ENCODE assay signal across 17 cellular contexts in the genomic region with DNA sequence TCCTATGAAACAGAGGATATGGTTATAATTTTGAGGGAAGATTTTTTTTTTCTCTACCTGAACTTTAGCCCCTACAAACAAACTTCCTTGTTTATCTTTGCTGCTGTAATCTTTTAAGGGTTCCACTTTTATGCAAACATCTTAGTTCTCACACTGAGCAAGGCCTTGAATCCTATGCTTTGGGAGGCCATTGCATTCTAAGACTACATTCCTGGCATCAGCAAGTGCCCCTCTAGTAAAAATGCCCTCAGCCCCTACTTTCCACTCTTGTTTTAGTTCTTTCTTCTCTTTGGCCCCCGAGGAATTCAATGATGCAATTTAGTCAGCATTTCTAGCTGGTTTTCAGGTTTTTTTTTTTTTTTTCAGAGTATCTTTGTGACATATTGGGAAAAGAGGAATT. TPM values are rescaled to one million over a fixed set of nuclear protein-coding genes. Genes with fewer than 3 reads are reported as not detected.
DNase-seq lines count a peak whose midpoint lies in the region; ATAC-seq, FAIRE-seq and TF ChIP-seq lines count a peak whose summit lies in the region.
"Had no signal": no experiment of that assay in that cellular context is flagged by ENCODE, and none has a peak within 500 bp of the region (broad histone marks: within the 10 kb centered on the region; RNA-seq: fewer than 3 reads in every experiment).

No MANE protein-coding gene starts in this region.

- TF ChIP-seq EP300 in K562 (IDR thresholded peaks at IDR 0.05; ENCODE audit: low read length): no peak

- TF ChIP-seq RAD21 in K562 (CRISPR knock-in tag; conservative IDR thresholded peaks at IDR 0.05 in 1 of 2, IDR thresholded peaks at IDR 0.05 in 1 of 2) (no peak), liver (IDR thresholded peaks at IDR 0.05) (no peak)

- H3K9ac ChIP-seq in K562 (ENCODE audit: insufficient read depth in 1 of 2, low read depth in 2 of 2, low read length in 2 of 2) (no peak overlapping the region), liver (ENCODE audit: low read depth in 1 of 2, low read length in 2 of 2) (no peak overlapping the region)

- peaks cover 0 to 6% of the 10 kb centered on the region in 2 experiments; a peak in 3 of 5 replicates for H3K4me1 ChIP-seq in K562 (replicated peaks in 1 of 2; ENCODE audit: control insufficient read depth in 2 of 2, insufficient read depth in 2 of 2, low read length in 2 of 2)
- peaks cover 0 to 12% (median 9%) of the 10 kb centered on the region in 4 donors for H3K4me1 ChIP-seq in liver (ENCODE audit: control insufficient read depth in 4 of 4, insufficient read depth in 4 of 4, low read length in 3 of 4)
- no peaks in the 10 kb centered on the region for H3K4me1 ChIP-seq in prostate gland (replicated peaks)
- H3K4me1 ChIP-seq in breast epithelium: no peaks in the 10 kb centered on the region
- H3K4me1 ChIP-seq: HAP-1, heart left ventricle had no signal

- no peaks in the 10 kb centered on the region for H3K79me2 ChIP-seq in K562 (ENCODE audit: control insufficient read depth, insufficient read depth, low read length)

- intact Hi-C loops in K562 (cut with micrococcal nuclease) (loop anchor here (1.0 to 10.0 kb wide), 4 partner anchors 31 to 809 kb away; no protein-coding TSS in a partner anchor), prostate gland (cut with DNase I) (loop anchor here (5.0 kb wide), 1 partner anchor 812 kb away; no protein-coding TSS in a partner anchor), breast epithelium (cut with DNase I; ENCODE audit: low total_unique reads) (no loop called here), posterior vena cava (cut with DNase I) (no loop called here)

- FAIRE-seq in K562 (lab: Jason Lieb, UNC): no peak
- FAIRE-seq: urothelium cell line had no signal

- CTCF ChIA-PET in K562 (lab: Yijun Ruan, JAX; ENCODE audit: low intra/inter-chr PET ratio): interaction anchor here (0.7 to 2.5 kb wide), 5 partner anchors 31 to 812 kb away, joined by 3 to 12 read pairs (median 5); no protein-coding TSS in a partner anchor

- H3K4me2 ChIP-seq in K562 (ENCODE audit: insufficient read depth, low read length): no peak overlapping the region

- H3K36me3 ChIP-seq in K562 (ENCODE audit: control insufficient read depth, insufficient read depth, low read length) (no peaks in the 10 kb centered on the region), liver (ENCODE audit: control insufficient read depth in 4 of 4, insufficient read depth in 3 of 4, low read depth in 1 of 4, low read length in 3 of 4) (no peaks in the 10 kb centered on the region), prostate gland (no peaks in the 10 kb centered on the region), breast epithelium (no peaks in the 10 kb centered on the region)
- H3K36me3 ChIP-seq: cardiac muscle cell, HAP-1, heart left ventricle had no signal

- DNase-seq in AG10803 (ENCODE audit: low read depth) (peak; percentile 17), K562 (ENCODE audit: extremely low read depth in 1 of 4, low spot score in 3 of 4) (no peak), prostate gland (ENCODE audit: low spot score) (no peak), breast epithelium (ENCODE audit: low spot score in 2 of 2) (no peak), posterior vena cava (ENCODE audit: low spot score) (no peak), GOT3 (lab: John Stamatoyannopoulos, UW) (no peak)
- DNase-seq: activated CD4-positive, alpha-beta memory T cell treated with anti-CD3 and anti-CD28 coated beads for 36 hours; activated CD8-positive, alpha-beta memory T cell treated with anti-CD3 and anti-CD28 coated beads, Interleukin-2, amount 50 U/mL, for 4 hours; cortex of kidney; heart left ventricle; stimulated activated CD4-positive, alpha-beta T cell treated with anti-CD3 and anti-CD28 coated beads, Interleukin-2, amount 100 ng/mL, for 48 hours had no signal

- no TSS peak for BruUV-seq in K562 (replicated peaks; lab: Mats Ljungman, UMichigan)

- H3K4me3 ChIP-seq in AG10803 (ENCODE audit: low read length) (no peak overlapping the region), K562 (no peak overlapping the region), liver (ENCODE audit: low read depth in 1 of 3, low read length in 3 of 3) (no peak overlapping the region), prostate gland (no peak overlapping the region), breast epithelium (no peak overlapping the region)
- H3K4me3 ChIP-seq: cardiac muscle cell, HAP-1, heart left ventricle, SK-N-MC had no signal

- TF ChIP-seq CTCF in AG10803 (conservative IDR thresholded peaks at IDR 0.05; ENCODE audit: low read length): no peak
- no peak for TF ChIP-seq CTCF in K562 (IDR thresholded peaks at IDR 0.05 in 2 of 3, conservative IDR thresholded peaks at IDR 0.05 in 1 of 3; ENCODE audit: insufficient read depth in 2 of 3, low read depth in 1 of 3, low read length in 3 of 3)
- TF ChIP-seq CTCF in liver (IDR thresholded peaks at IDR 0.05; ENCODE audit: low read depth, low read length, missing input control): no peak
- no peak for TF ChIP-seq CTCF in prostate gland (IDR thresholded peaks at IDR 0.05)
- no peak for TF ChIP-seq CTCF in breast epithelium (IDR thresholded peaks at IDR 0.05)

- H2AFZ ChIP-seq in K562 (ENCODE audit: low read depth, low read length): no peak overlapping the region

- H3K9me3 ChIP-seq in K562 (replicated peaks; ENCODE audit: control insufficient read depth, insufficient read depth, low read depth, low read length) (no peaks in the 10 kb centered on the region), liver (ENCODE audit: control insufficient read depth in 4 of 4, low read length in 3 of 4) (no peaks in the 10 kb centered on the region), prostate gland (no peaks in the 10 kb centered on the region), breast epithelium (no peaks in the 10 kb centered on the region)
- H3K9me3 ChIP-seq: HAP-1, heart left ventricle had no signal

- no peaks in the 10 kb centered on the region for H3K9me1 ChIP-seq in K562 (ENCODE audit: control insufficient read depth, insufficient read depth, low read length)

- 6% methylated on average over 1 of the region's 1 CpG for WGBS in K562 (ENCODE audit: insufficient coverage, low coverage, missing lambda C conversion rate)
- 41% methylated on average over 1 of the region's 1 CpG for WGBS in liver
- 24% methylated on average over 1 of the region's 1 CpG for WGBS in prostate gland

- H3K27me3 ChIP-seq in K562 (ENCODE audit: control insufficient read depth in 2 of 2, insufficient read depth in 2 of 2, low read length in 2 of 2): no peaks in the 10 kb centered on the region
- no peaks in the 10 kb centered on the region for H3K27me3 ChIP-seq in liver (ENCODE audit: control insufficient read depth in 4 of 4, insufficient read depth in 4 of 4, low read length in 3 of 4)
- no peaks in the 10 kb centered on the region for H3K27me3 ChIP-seq in prostate gland (replicated peaks; ENCODE audit: insufficient read depth)
- no peaks in the 10 kb centered on the region for H3K27me3 ChIP-seq in breast epithelium
- H3K27me3 ChIP-seq: cardiac muscle cell, heart left ventricle had no signal

- H3K27ac ChIP-seq in K562 (ENCODE audit: extremely low read depth, low read depth, low read length): no peak overlapping the region
- H3K27ac ChIP-seq in liver (ENCODE audit: low read depth in 1 of 2, low read length in 2 of 2): no peak overlapping the region
- H3K27ac ChIP-seq in prostate gland: peak overlapping the region; percentile 10 to 37
- no peak overlapping the region for H3K27ac ChIP-seq in breast epithelium
- H3K27ac ChIP-seq: cardiac muscle cell, heart left ventricle, SK-N-MC had no signal

- H4K20me1 ChIP-seq in K562 (replicated peaks; ENCODE audit: control insufficient read depth, insufficient read depth, low read length): no peaks in the 10 kb centered on the region

- TF ChIP-seq POLR2A in K562 (conservative IDR thresholded peaks at IDR 0.05) (no peak), prostate gland (IDR thresholded peaks at IDR 0.05) (no peak), breast epithelium (IDR thresholded peaks at IDR 0.05) (no peak)

- in situ Hi-C loops in K562 (cut with MboI): no loop called here

- ATAC-seq in K562 (no peak), HG02798 (IDR thresholded peaks at IDR 0.05; ENCODE audit: poor library complexity, unreplicated experiment) (no peak)

- POLR2A ChIA-PET in K562 (lab: Yijun Ruan, JAX): no interaction called here

TF ChIP-seq in K562, 482 proteins besides CTCF, POLR2A, EP300 and RAD21 (continues in another document):
- TF ChIP-seq GABPB2 (CRISPR knock-in tag; conservative IDR thresholded peaks at IDR 0.05) (no peak), ZC3H11A (IDR thresholded peaks at IDR 0.05; ENCODE audit: low read depth, low read length) (no peak), FOXM1 (IDR thresholded peaks at IDR 0.05; ENCODE audit: low read depth) (no peak), FOXM1 (CRISPR knock-in tag; IDR thresholded peaks at IDR 0.05; ENCODE audit: low read depth) (no peak), TRIM28 (IDR thresholded peaks at IDR 0.05) (no peak)

TF ChIP-seq in liver, 16 proteins besides CTCF, POLR2A, EP300 and RAD21:
- no peak for TF ChIP-seq HNF4G (IDR thresholded peaks at IDR 0.05)
- TF ChIP-seq HNF4A (conservative IDR thresholded peaks at IDR 0.05): peak; percentile 51 to 59

RNA-seq across cellular contexts. Expression of a gene that starts 8.1 kb away (rescaled TPM):
- total RNA-seq in K562 (2011; cell fraction: chromatin; rRNA removed; ENCODE audit: low replicate concordance): 51.8 and 267 TPM in 2 replicates
- total RNA-seq in K562 (2011; cell fraction: nucleolus; rRNA removed): 24.5 and 37.9 TPM in 2 replicates
- total RNA-seq in K562 (2011; cell fraction: nucleoplasm; rRNA removed): 73.0 and 108 TPM in 2 replicates
- total RNA-seq in K562 (2014; rRNA removed) (23.8 and 26.2 TPM in 2 replicates), K562 (2014; rRNA removed; fragmentation: Illumina TruSeq; extraction: Trizol) (45.6 and 54.3 TPM in 2 replicates), K562 (2015; rRNA removed; fragmentation: Illumina TruSeq; extraction: Trizol) (37.1 and 41.1 TPM in 2 replicates), K562 (2021) (30.9 and 33.8 TPM in 2 replicates), liver (10 to 100 TPM in 1 of 2 donors, 1 to 10 TPM in 1; 5.2 to 12.8 TPM), prostate gland (10 to 100 TPM; 18.0 to 37.9 TPM), breast epithelium (10 to 100 TPM; 23.5 to 62.2 (median 49.8) TPM), posterior vena cava (10 to 100 TPM; 32.0 to 41.2 TPM)
- polyA plus RNA-seq in K562 (2011; rRNA removed) (39.6 and 54.9 TPM in 2 replicates), K562 (2014; fragmentation: Illumina TruSeq; extraction: Trizol) (30.0 and 34.8 TPM in 2 replicates), K562 (2014; fragmentation: Nextera tagmentation; extraction: Ambion mirVana) (10 to 100 TPM; 24.7 to 27.7 TPM), K562 (2014; rRNA removed) (24.1 and 32.2 TPM in 2 replicates), liver (10 to 100 TPM in 1 of 2 donors, 1 to 10 TPM in 1; 2.0 to 14.4 TPM)
- polyA plus RNA-seq in K562 (2011; cell fraction: cytosol; rRNA removed): 6.8 and 11.1 TPM in 2 replicates
- 63.7 and 78.6 TPM in 2 replicates for polyA plus RNA-seq in K562 (2011; cell fraction: nucleus; rRNA removed)
- polyA plus RNA-seq in K562 (2012): 19.1 and 23.8 TPM in 2 replicates
- 104 and 113 TPM in 2 replicates for polyA minus RNA-seq in K562 (2011; rRNA and poly(A)+ RNA removed)
- 19.1 and 22.9 TPM in 2 replicates for polyA minus RNA-seq in K562 (2011; cell fraction: cytosol; rRNA and poly(A)+ RNA removed)
- 73.5 and 131 TPM in 2 replicates for polyA minus RNA-seq in K562 (2011; cell fraction: nucleus; rRNA and poly(A)+ RNA removed)

Comparison
In these comparisons a context has a peak if more than half of its experiments do, and no peak if none do; other contexts are left out.
1. H3K27ac ChIP-seq: peak in prostate gland (2 of 2); none in K562 (single experiment), liver (0 of 2) and breast epithelium (0 of 2).
2. intact Hi-C loops: an anchor here in K562 (1.0 to 10.0 kb wide) and prostate gland (5.0 kb wide); none called in breast epithelium and posterior vena cava.